1 cellular context compared by ENCODE assay signal in the genomic region with DNA sequence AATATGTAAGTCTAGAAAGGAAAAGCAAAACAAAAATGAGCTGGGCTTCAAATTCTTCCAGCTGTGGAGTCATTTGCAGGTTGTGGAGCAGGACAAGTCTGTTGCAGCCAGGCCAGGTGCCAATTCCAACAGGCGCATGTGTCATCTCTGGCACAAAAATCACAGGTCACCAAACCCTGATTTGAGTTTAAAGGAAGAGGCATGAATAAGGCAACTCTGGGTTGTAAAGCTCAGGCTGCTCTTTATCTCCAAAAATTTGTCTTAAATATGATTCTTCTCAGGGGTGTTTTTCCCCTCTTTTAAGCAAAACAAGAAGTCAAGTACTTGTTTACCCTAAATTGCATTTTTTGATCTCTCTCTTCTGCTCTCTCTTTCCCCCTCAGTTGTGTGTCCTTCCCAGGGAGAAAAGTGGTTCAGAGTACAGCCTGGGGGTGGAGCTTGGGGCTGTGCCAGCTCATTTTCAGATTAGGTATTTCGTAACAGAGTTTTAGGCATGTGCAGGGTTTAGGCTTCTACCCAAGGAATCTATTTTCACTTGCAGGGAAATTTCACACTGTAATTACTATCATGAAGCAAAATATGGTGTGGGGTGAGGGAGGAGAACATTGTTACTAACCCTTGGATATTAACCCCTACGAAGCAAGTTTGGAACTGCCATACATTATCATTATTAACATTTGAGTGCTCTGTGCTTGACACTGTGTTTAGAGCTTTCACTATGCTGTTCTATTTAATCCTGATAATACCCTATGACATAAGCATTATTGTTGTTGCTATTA.
TF ChIP-seq lines count a peak whose summit lies in the region.

No MANE protein-coding gene starts in this region.

TF ChIP-seq in HepG2, 621 proteins besides CTCF, POLR2A, EP300 and RAD21 (continued from another document and continues in another):
- TF ChIP-seq, protein P1, sequence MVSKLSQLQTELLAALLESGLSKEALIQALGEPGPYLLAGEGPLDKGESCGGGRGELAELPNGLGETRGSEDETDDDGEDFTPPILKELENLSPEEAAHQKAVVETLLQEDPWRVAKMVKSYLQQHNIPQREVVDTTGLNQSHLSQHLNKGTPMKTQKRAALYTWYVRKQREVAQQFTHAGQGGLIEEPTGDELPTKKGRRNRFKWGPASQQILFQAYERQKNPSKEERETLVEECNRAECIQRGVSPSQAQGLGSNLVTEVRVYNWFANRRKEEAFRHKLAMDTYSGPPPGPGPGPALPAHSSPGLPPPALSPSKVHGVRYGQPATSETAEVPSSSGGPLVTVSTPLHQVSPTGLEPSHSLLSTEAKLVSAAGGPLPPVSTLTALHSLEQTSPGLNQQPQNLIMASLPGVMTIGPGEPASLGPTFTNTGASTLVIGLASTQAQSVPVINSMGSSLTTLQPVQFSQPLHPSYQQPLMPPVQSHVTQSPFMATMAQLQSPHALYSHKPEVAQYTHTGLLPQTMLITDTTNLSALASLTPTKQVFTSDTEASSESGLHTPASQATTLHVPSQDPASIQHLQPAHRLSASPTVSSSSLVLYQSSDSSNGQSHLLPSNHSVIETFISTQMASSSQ (IDR thresholded peaks at IDR 0.05; ENCODE audit: low read depth) = no peak
- TF ChIP-seq, protein P1 (CRISPR knock-in tag; IDR thresholded peaks at IDR 0.05; ENCODE audit: borderline replicate concordance) = no peak; the same call in 1 of the 2 replicates
- TF ChIP-seq FOXC1 (CRISPR knock-in tag; IDR thresholded peaks at IDR 0.05; ENCODE audit: borderline replicate concordance) = no peak
- TF ChIP-seq SAP130 (CRISPR knock-in tag; IDR thresholded peaks at IDR 0.05; ENCODE audit: low read depth) = peak; percentile 86
- peak; percentile 88; the same call in 1 of the 2 replicates for TF ChIP-seq ZSCAN30 (CRISPR knock-in tag; IDR thresholded peaks at IDR 0.05)
- TF ChIP-seq, protein P2, sequence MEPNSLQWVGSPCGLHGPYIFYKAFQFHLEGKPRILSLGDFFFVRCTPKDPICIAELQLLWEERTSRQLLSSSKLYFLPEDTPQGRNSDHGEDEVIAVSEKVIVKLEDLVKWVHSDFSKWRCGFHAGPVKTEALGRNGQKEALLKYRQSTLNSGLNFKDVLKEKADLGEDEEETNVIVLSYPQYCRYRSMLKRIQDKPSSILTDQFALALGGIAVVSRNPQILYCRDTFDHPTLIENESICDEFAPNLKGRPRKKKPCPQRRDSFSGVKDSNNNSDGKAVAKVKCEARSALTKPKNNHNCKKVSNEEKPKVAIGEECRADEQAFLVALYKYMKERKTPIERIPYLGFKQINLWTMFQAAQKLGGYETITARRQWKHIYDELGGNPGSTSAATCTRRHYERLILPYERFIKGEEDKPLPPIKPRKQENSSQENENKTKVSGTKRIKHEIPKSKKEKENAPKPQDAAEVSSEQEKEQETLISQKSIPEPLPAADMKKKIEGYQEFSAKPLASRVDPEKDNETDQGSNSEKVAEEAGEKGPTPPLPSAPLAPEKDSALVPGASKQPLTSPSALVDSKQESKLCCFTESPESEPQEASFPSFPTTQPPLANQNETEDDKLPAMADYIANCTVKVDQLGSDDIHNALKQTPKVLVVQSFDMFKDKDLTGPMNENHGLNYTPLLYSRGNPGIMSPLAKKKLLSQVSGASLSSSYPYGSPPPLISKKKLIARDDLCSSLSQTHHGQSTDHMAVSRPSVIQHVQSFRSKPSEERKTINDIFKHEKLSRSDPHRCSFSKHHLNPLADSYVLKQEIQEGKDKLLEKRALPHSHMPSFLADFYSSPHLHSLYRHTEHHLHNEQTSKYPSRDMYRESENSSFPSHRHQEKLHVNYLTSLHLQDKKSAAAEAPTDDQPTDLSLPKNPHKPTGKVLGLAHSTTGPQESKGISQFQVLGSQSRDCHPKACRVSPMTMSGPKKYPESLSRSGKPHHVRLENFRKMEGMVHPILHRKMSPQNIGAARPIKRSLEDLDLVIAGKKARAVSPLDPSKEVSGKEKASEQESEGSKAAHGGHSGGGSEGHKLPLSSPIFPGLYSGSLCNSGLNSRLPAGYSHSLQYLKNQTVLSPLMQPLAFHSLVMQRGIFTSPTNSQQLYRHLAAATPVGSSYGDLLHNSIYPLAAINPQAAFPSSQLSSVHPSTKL (CRISPR knock-in tag; IDR thresholded peaks at IDR 0.05) = peak; percentile 87
- TF ChIP-seq, protein P3, sequence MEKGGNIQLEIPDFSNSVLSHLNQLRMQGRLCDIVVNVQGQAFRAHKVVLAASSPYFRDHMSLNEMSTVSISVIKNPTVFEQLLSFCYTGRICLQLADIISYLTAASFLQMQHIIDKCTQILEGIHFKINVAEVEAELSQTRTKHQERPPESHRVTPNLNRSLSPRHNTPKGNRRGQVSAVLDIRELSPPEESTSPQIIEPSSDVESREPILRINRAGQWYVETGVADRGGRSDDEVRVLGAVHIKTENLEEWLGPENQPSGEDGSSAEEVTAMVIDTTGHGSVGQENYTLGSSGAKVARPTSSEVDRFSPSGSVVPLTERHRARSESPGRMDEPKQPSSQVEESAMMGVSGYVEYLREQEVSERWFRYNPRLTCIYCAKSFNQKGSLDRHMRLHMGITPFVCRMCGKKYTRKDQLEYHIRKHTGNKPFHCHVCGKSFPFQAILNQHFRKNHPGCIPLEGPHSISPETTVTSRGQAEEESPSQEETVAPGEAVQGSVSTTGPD (CRISPR knock-in tag; IDR thresholded peaks at IDR 0.05) = peak; percentile 38; the same call in 1 of the 2 replicates
- no peak for TF ChIP-seq ZNF354B (CRISPR knock-in tag; IDR thresholded peaks at IDR 0.05)
- TF ChIP-seq GABPB1 (CRISPR knock-in tag; IDR thresholded peaks at IDR 0.05) = no peak
- TF ChIP-seq KDM1A (CRISPR knock-in tag; IDR thresholded peaks at IDR 0.05) = no peak
- peak; percentile 64; the same call in 1 of the 2 replicates for TF ChIP-seq CBX5 (CRISPR knock-in tag; IDR thresholded peaks at IDR 0.05; ENCODE audit: borderline replicate concordance)
- no peak for TF ChIP-seq WIZ (CRISPR knock-in tag; IDR thresholded peaks at IDR 0.05)
- no peak for TF ChIP-seq DZIP1 (CRISPR knock-in tag; IDR thresholded peaks at IDR 0.05)
- TF ChIP-seq ZGPAT (CRISPR knock-in tag; IDR thresholded peaks at IDR 0.05) = peak; percentile 83
- TF ChIP-seq POLR2AphosphoS2 (IDR thresholded peaks at IDR 0.05; ENCODE audit: low read depth, low read length) = no peak
- TF ChIP-seq, protein P4, sequence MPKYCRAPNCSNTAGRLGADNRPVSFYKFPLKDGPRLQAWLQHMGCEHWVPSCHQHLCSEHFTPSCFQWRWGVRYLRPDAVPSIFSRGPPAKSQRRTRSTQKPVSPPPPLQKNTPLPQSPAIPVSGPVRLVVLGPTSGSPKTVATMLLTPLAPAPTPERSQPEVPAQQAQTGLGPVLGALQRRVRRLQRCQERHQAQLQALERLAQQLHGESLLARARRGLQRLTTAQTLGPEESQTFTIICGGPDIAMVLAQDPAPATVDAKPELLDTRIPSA (CRISPR knock-in tag; IDR thresholded peaks at IDR 0.05; ENCODE audit: borderline replicate concordance) = peak; percentile 72; the same call in 1 of the 2 replicates
- TF ChIP-seq TAF1 (CRISPR knock-in tag; IDR thresholded peaks at IDR 0.05) = peak; percentile 26
- TF ChIP-seq IKZF4 (CRISPR knock-in tag; IDR thresholded peaks at IDR 0.05; ENCODE audit: borderline replicate concordance, low read depth, not compliant biosample characterization) = no peak
- TF ChIP-seq HDAC6 (IDR thresholded peaks at IDR 0.05; ENCODE audit: low read depth, low read length) = no peak
- no peak for TF ChIP-seq NFE2L1 (CRISPR knock-in tag; IDR thresholded peaks at IDR 0.05; ENCODE audit: borderline replicate concordance)
- TF ChIP-seq YEATS4 (CRISPR knock-in tag; IDR thresholded peaks at IDR 0.05; ENCODE audit: borderline replicate concordance) = peak; percentile 71
- peak; percentile 75 for TF ChIP-seq FOXA3 (CRISPR knock-in tag; IDR thresholded peaks at IDR 0.05)
- peak; percentile 90 for TF ChIP-seq ZNF331 (CRISPR knock-in tag; IDR thresholded peaks at IDR 0.05)
- TF ChIP-seq PLRG1 (conservative IDR thresholded peaks at IDR 0.05) = no peak
- TF ChIP-seq ZNF589 (CRISPR knock-in tag; conservative IDR thresholded peaks at IDR 0.05) = no peak
- no peak for TF ChIP-seq HOXA7 (CRISPR knock-in tag; IDR thresholded peaks at IDR 0.05)
- TF ChIP-seq MYPOP (CRISPR knock-in tag; IDR thresholded peaks at IDR 0.05) = peak; percentile 37; the same call in 1 of the 2 replicates
- TF ChIP-seq ZNF136 (CRISPR knock-in tag; IDR thresholded peaks at IDR 0.05; ENCODE audit: low read depth) = peak; percentile 23; the same call in 1 of the 2 replicates
- no peak for TF ChIP-seq ZNF709 (CRISPR knock-in tag; IDR thresholded peaks at IDR 0.05)
- no peak for TF ChIP-seq FOXK2 (IDR thresholded peaks at IDR 0.05)
- no peak for TF ChIP-seq MATR3 (CRISPR knock-in tag; IDR thresholded peaks at IDR 0.05)
- no peak for TF ChIP-seq ZNF224 (CRISPR knock-in tag; IDR thresholded peaks at IDR 0.05)
- TF ChIP-seq, protein P5, sequence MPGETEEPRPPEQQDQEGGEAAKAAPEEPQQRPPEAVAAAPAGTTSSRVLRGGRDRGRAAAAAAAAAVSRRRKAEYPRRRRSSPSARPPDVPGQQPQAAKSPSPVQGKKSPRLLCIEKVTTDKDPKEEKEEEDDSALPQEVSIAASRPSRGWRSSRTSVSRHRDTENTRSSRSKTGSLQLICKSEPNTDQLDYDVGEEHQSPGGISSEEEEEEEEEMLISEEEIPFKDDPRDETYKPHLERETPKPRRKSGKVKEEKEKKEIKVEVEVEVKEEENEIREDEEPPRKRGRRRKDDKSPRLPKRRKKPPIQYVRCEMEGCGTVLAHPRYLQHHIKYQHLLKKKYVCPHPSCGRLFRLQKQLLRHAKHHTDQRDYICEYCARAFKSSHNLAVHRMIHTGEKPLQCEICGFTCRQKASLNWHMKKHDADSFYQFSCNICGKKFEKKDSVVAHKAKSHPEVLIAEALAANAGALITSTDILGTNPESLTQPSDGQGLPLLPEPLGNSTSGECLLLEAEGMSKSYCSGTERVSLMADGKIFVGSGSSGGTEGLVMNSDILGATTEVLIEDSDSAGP (CRISPR knock-in tag; IDR thresholded peaks at IDR 0.05; ENCODE audit: borderline replicate concordance) = no peak; the same call in 1 of the 2 replicates
- no peak for TF ChIP-seq ZNF780A (CRISPR knock-in tag; IDR thresholded peaks at IDR 0.05)
- no peak for TF ChIP-seq ZNF296 (CRISPR knock-in tag; conservative IDR thresholded peaks at IDR 0.05)
- TF ChIP-seq MTA1 (CRISPR knock-in tag; IDR thresholded peaks at IDR 0.05; ENCODE audit: borderline replicate concordance) = no peak; the same call in 1 of the 2 replicates
- no peak for TF ChIP-seq ATAD3A (CRISPR knock-in tag; IDR thresholded peaks at IDR 0.05)
- peak; percentile 95; the same call in 1 of the 2 replicates for TF ChIP-seq ZNF710 (CRISPR knock-in tag; IDR thresholded peaks at IDR 0.05; ENCODE audit: borderline replicate concordance)
